Comparison of ENCODE assay signal across 16 cellular contexts in genomic region chr17:82984751-82985435, GRCh38.
A peak's percentile ranks its signal among the peaks of the same experiment; 100 is the strongest.
DNase-seq lines count a peak whose midpoint lies in the region; ATAC-seq and TF ChIP-seq lines count a peak whose summit lies in the region.
"Had no signal": no experiment of that assay in that cellular context is flagged by ENCODE, and none has a peak within 500 bp of the region (broad histone marks: within the 10 kb centered on the region; RNA-seq: fewer than 3 reads in every experiment).

No MANE protein-coding gene starts in this region.

- H3K27ac ChIP-seq in prostate gland (no peak overlapping the region), lower lobe of right lung (no peak overlapping the region)

- TF ChIP-seq CTCF in prostate gland (IDR thresholded peaks at IDR 0.05) (no peak), lower lobe of right lung (IDR thresholded peaks at IDR 0.05) (no peak)

- H3K9me3 Mint-ChIP-seq in activated naive CD4-positive, alpha-beta T cell treated with anti-CD3 and anti-CD28 coated beads, Interleukin-2, amount 50 U/mL, for 24 hours: no peaks in the 10 kb centered on the region
- peaks cover 5% of the 10 kb centered on the region for H3K9me3 Mint-ChIP-seq in activated naive CD4-positive, alpha-beta T cell treated with anti-CD3 and anti-CD28 coated beads, Interleukin-2, amount 10 ng/mL, durations not matched to agents 7 days and 5 days
- no peaks in the 10 kb centered on the region for H3K9me3 Mint-ChIP-seq in stimulated activated effector memory CD8-positive, alpha-beta T cell treated with anti-CD3 and anti-CD28 coated beads, Interleukin-12 subunit alpha, Interleukin-12 subunit beta, amount 100 ng/mL, for 72 hours

- intact Hi-C loops in prostate gland (cut with DNase I): no loop called here
- intact Hi-C loops in lower lobe of right lung (cut with DNase I): no loop called here

- CTCF ChIA-PET in activated naive CD4-positive, alpha-beta T cell treated with anti-CD3 and anti-CD28 coated beads, Interleukin-2, amount 10 ng/mL, durations not matched to agents 7 days and 5 days (lab: Charles Lee): no interaction called here

- ATAC-seq in stimulated activated effector memory CD8-positive, alpha-beta T cell treated with anti-CD3 and anti-CD28 coated beads, Interleukin-12 subunit alpha, Interleukin-12 subunit beta, amount 100 ng/mL, for 72 hours: no peak
- ATAC-seq in lower lobe of right lung: no peak
- ATAC-seq: right cardiac atrium had no signal

- peak overlapping the region; percentile 71 for H3K4me3 Mint-ChIP-seq in activated naive CD4-positive, alpha-beta T cell treated with anti-CD3 and anti-CD28 coated beads, Interleukin-2, amount 50 U/mL, for 24 hours
- no peak overlapping the region for H3K4me3 Mint-ChIP-seq in activated naive CD4-positive, alpha-beta T cell treated with anti-CD3 and anti-CD28 coated beads, Interleukin-2, amount 10 ng/mL, durations not matched to agents 7 days and 5 days
- H3K4me3 Mint-ChIP-seq in stimulated activated effector memory CD8-positive, alpha-beta T cell treated with anti-CD3 and anti-CD28 coated beads, Interleukin-12 subunit alpha, Interleukin-12 subunit beta, amount 100 ng/mL, for 72 hours: peak overlapping the region; percentile 63
- H3K4me3 Mint-ChIP-seq: memory B cell had no signal

- H3K27me3 Mint-ChIP-seq in activated naive CD4-positive, alpha-beta T cell treated with anti-CD3 and anti-CD28 coated beads, Interleukin-2, amount 50 U/mL, for 24 hours: no peaks in the 10 kb centered on the region
- H3K27me3 Mint-ChIP-seq in activated naive CD4-positive, alpha-beta T cell treated with anti-CD3 and anti-CD28 coated beads, Interleukin-2, amount 10 ng/mL, durations not matched to agents 7 days and 5 days: peaks cover 9% of the 10 kb centered on the region
- H3K27me3 Mint-ChIP-seq: memory B cell had no signal

- TF ChIP-seq POLR2A in prostate gland (IDR thresholded peaks at IDR 0.05): no peak

- no peak overlapping the region for H3K4me3 ChIP-seq in prostate gland
- H3K4me3 ChIP-seq in lower lobe of right lung: no peak overlapping the region

- DNase-seq in activated naive CD4-positive, alpha-beta T cell treated with anti-CD3 and anti-CD28 coated beads, Interleukin-2, amount 10 ng/mL, durations not matched to agents 7 days and 5 days: no peak
- DNase-seq in RPMI7951 (ENCODE audit: low read depth): peak; percentile 9
- peak; percentile 3 for DNase-seq in iPS-NIHi7 (ENCODE audit: extremely low spot score)
- peak in 1 of 2 donors; percentile 47 for DNase-seq in stimulated activated effector memory CD8-positive, alpha-beta T cell treated with anti-CD3 and anti-CD28 coated beads, Interleukin-12 subunit alpha, Interleukin-12 subunit beta, amount 100 ng/mL, for 72 hours (ENCODE audit: low spot score in 2 of 2)
- no peak for DNase-seq in prostate gland (ENCODE audit: low spot score)
- no peak for DNase-seq in lower lobe of right lung
- DNase-seq in stimulated activated CD4-positive, alpha-beta T cell treated with anti-CD3 and anti-CD28 coated beads, Interleukin-4, amount 100 ng/mL, for 1 hour: no peak
- DNase-seq: ACHN; activated CD4-positive, CD25-positive, alpha-beta regulatory T cell treated with anti-CD3 and anti-CD28 coated beads, Interleukin-2, amount 50 U/mL, for 72 hours; activated T-cell treated with anti-CD3 and anti-CD28 coated beads for 4 hours; NCI-H1694 treated with DMSO at 0.1 percent for 48 hours; NCI-H510A treated with DMSO at 0.1 percent for 48 hours; right cardiac atrium; SHP77 had no signal

- H3K36me3 Mint-ChIP-seq in activated naive CD4-positive, alpha-beta T cell treated with anti-CD3 and anti-CD28 coated beads, Interleukin-2, amount 50 U/mL, for 24 hours: peaks cover 2% of the 10 kb centered on the region
- peaks cover 22% of the 10 kb centered on the region for H3K36me3 Mint-ChIP-seq in activated naive CD4-positive, alpha-beta T cell treated with anti-CD3 and anti-CD28 coated beads, Interleukin-2, amount 10 ng/mL, durations not matched to agents 7 days and 5 days
- peaks cover 12% of the 10 kb centered on the region for H3K36me3 Mint-ChIP-seq in stimulated activated effector memory CD8-positive, alpha-beta T cell treated with anti-CD3 and anti-CD28 coated beads, Interleukin-12 subunit alpha, Interleukin-12 subunit beta, amount 100 ng/mL, for 72 hours

- H3K36me3 ChIP-seq in prostate gland (no peaks in the 10 kb centered on the region), lower lobe of right lung (no peaks in the 10 kb centered on the region)

- H3K27me3 ChIP-seq in prostate gland (replicated peaks; ENCODE audit: insufficient read depth) (no peaks in the 10 kb centered on the region), lower lobe of right lung (ENCODE audit: low read depth) (no peaks in the 10 kb centered on the region)

- H3K4me1 ChIP-seq in prostate gland (replicated peaks): no peaks in the 10 kb centered on the region
- H3K4me1 ChIP-seq in lower lobe of right lung: peaks cover 9% of the 10 kb centered on the region

- H3K9me3 ChIP-seq in prostate gland (no peaks in the 10 kb centered on the region), lower lobe of right lung (no peaks in the 10 kb centered on the region)

- WGBS in prostate gland: 93% methylated on average over 15 of the region's 15 CpGs

- peaks cover 46% of the 10 kb centered on the region for H3K4me1 Mint-ChIP-seq in activated naive CD4-positive, alpha-beta T cell treated with anti-CD3 and anti-CD28 coated beads, Interleukin-2, amount 50 U/mL, for 24 hours
- H3K4me1 Mint-ChIP-seq in activated naive CD4-positive, alpha-beta T cell treated with anti-CD3 and anti-CD28 coated beads, Interleukin-2, amount 10 ng/mL, durations not matched to agents 7 days and 5 days: peaks cover 44% of the 10 kb centered on the region
- peaks cover 43% of the 10 kb centered on the region for H3K4me1 Mint-ChIP-seq in stimulated activated effector memory CD8-positive, alpha-beta T cell treated with anti-CD3 and anti-CD28 coated beads, Interleukin-12 subunit alpha, Interleukin-12 subunit beta, amount 100 ng/mL, for 72 hours

- peak overlapping the region; percentile 46 for H3K27ac Mint-ChIP-seq in activated naive CD4-positive, alpha-beta T cell treated with anti-CD3 and anti-CD28 coated beads, Interleukin-2, amount 50 U/mL, for 24 hours
- no peak overlapping the region for H3K27ac Mint-ChIP-seq in activated naive CD4-positive, alpha-beta T cell treated with anti-CD3 and anti-CD28 coated beads, Interleukin-2, amount 10 ng/mL, durations not matched to agents 7 days and 5 days
- H3K27ac Mint-ChIP-seq in stimulated activated effector memory CD8-positive, alpha-beta T cell treated with anti-CD3 and anti-CD28 coated beads, Interleukin-12 subunit alpha, Interleukin-12 subunit beta, amount 100 ng/mL, for 72 hours: no peak overlapping the region
- H3K27ac Mint-ChIP-seq: memory B cell had no signal

Comparison
In these comparisons a context has a peak if more than half of its experiments do, and no peak if none do; other contexts are left out.
1. DNase-seq: peak in RPMI7951 (single experiment) and iPS-NIHi7 (single experiment); none in activated naive CD4-positive, alpha-beta T cell treated with anti-CD3 and anti-CD28 coated beads, Interleukin-2, amount 10 ng/mL, durations not matched to agents 7 days and 5 days (single experiment), prostate gland (single experiment), lower lobe of right lung (single experiment) and stimulated activated CD4-positive, alpha-beta T cell treated with anti-CD3 and anti-CD28 coated beads, Interleukin-4, amount 100 ng/mL, for 1 hour (single experiment).